ENCODE assay signal across 19 cellular contexts in genomic region chr9:133491656-133491925, GRCh38. TPM values are rescaled to one million over a fixed set of nuclear protein-coding genes. Genes with fewer than 3 reads are reported as not detected.
DNase-seq lines count a peak whose midpoint lies in the region; ATAC-seq and TF ChIP-seq lines count a peak whose summit lies in the region.
"Had no signal": no experiment of that assay in that cellular context is flagged by ENCODE, and none has a peak within 500 bp of the region (broad histone marks: within the 10 kb centered on the region; RNA-seq: fewer than 3 reads in every experiment).

No MANE protein-coding gene starts in this region.

- ATAC-seq in HG03196 (IDR thresholded peaks at IDR 0.05; ENCODE audit: unreplicated experiment) (no peak), GM18861 (IDR thresholded peaks at IDR 0.05; ENCODE audit: unreplicated experiment) (no peak)

- H3K27ac Mint-ChIP-seq in mesothelial cell of epicardium, result peak overlapping the region; percentile 43
- H3K27ac Mint-ChIP-seq: HFFc6 had no signal

- H3K4me3 ChIP-seq in Peyer's patch (no peak overlapping the region), ascending aorta (no peak overlapping the region), spleen (no peak overlapping the region), H7 (ENCODE audit: insufficient read depth, low read depth, low read length) (no peak overlapping the region)
- H3K4me3 ChIP-seq: MG63 had no signal

- H3K27me3 ChIP-seq in Peyer's patch (no peaks in the 10 kb centered on the region), ascending aorta (no peaks in the 10 kb centered on the region), spleen (replicated peaks in 1 of 7) (peaks cover 0 to 41% (median 0%) of the 10 kb centered on the region in 7 donors), H7 (ENCODE audit: control insufficient read depth, insufficient read depth, low read length) (no peaks in the 10 kb centered on the region)
- H3K27me3 ChIP-seq: MG63 had no signal

- intact Hi-C loops in ascending aorta (cut with DNase I) (no loop called here), spleen (cut with DNase I; ENCODE audit: low total_unique reads) (no loop called here)

- H3K4me1 ChIP-seq in Peyer's patch, result no peaks in the 10 kb centered on the region
- H3K4me1 ChIP-seq in ascending aorta, result peaks cover 10 to 15% of the 10 kb centered on the region in 2 donors
- H3K4me1 ChIP-seq in spleen, result peaks cover 0 to 37% (median 16%) of the 10 kb centered on the region in 6 donors

- DNase-seq in Peyer's patch (no peak), ascending aorta (ENCODE audit: low spot score in 2 of 2) (no peak), mesothelial cell of epicardium (ENCODE audit: low spot score in 2 of 2, unreplicated experiment in 2 of 2) (no peak), spleen (no peak), H7 (no peak)
- DNase-seq: C1 segment of cervical spinal cord, HFFc6, NCI-H1092, NCI-H146, NCI-H2081, NCI-H748 treated with DMSO at 0.1 percent for 48 hours had no signal

- TF ChIP-seq CTCF in Peyer's patch (IDR thresholded peaks at IDR 0.05), result no peak
- TF ChIP-seq CTCF in ascending aorta (IDR thresholded peaks at IDR 0.05), result no peak
- TF ChIP-seq CTCF in mesothelial cell of epicardium (IDR thresholded peaks at IDR 0.05; ENCODE audit: unreplicated experiment), result no peak
- TF ChIP-seq CTCF in spleen (IDR thresholded peaks at IDR 0.05 in 8 of 11, conservative IDR thresholded peaks at IDR 0.05 in 3 of 11), result no peak

- no peaks in the 10 kb centered on the region for H3K9me3 Mint-ChIP-seq in mesothelial cell of epicardium
- H3K9me3 Mint-ChIP-seq: HFFc6 had no signal

- H3K4me1 Mint-ChIP-seq in mesothelial cell of epicardium, result peaks cover 22% of the 10 kb centered on the region

- H3K27ac ChIP-seq in Peyer's patch, result peak overlapping the region; percentile 13 to 68 (median 28)
- peak overlapping the region; percentile 72 to 73 for H3K27ac ChIP-seq in ascending aorta
- peak overlapping the region in 5 of 8 donors; percentile 57 to 79 (median 77) for H3K27ac ChIP-seq in spleen

- H3K36me3 Mint-ChIP-seq in mesothelial cell of epicardium, result no peaks in the 10 kb centered on the region

- no peaks in the 10 kb centered on the region for H3K27me3 Mint-ChIP-seq in mesothelial cell of epicardium (ENCODE audit: low read depth)

- no peak overlapping the region for H3K4me3 Mint-ChIP-seq in mesothelial cell of epicardium
- H3K4me3 Mint-ChIP-seq: HFFc6 had no signal

- no peaks in the 10 kb centered on the region for H3K36me3 ChIP-seq in Peyer's patch
- no peaks in the 10 kb centered on the region for H3K36me3 ChIP-seq in ascending aorta
- no peaks in the 10 kb centered on the region for H3K36me3 ChIP-seq in spleen
- no peaks in the 10 kb centered on the region for H3K36me3 ChIP-seq in H7 (replicated peaks; ENCODE audit: control insufficient read depth, insufficient read depth, low read length)
- H3K36me3 ChIP-seq: MG63 had no signal

- 81 to 90% (median 87%) methylated on average over 5 to 8 of the region's 8 CpGs for WGBS in spleen, 5 donors

- TF ChIP-seq POLR2A in Peyer's patch (IDR thresholded peaks at IDR 0.05) (no peak), spleen (IDR thresholded peaks at IDR 0.05) (no peak)

- H3K9me3 ChIP-seq in Peyer's patch (no peaks in the 10 kb centered on the region), ascending aorta (no peaks in the 10 kb centered on the region), spleen (no peaks in the 10 kb centered on the region)
- H3K9me3 ChIP-seq: MG63 had no signal

RNA-seq across cellular contexts. Expression of gene SLC2A6, which starts 12.7 kb away (rescaled TPM):
- total RNA-seq in Peyer's patch (10 to 100 TPM in 1 of 4 donors, 1 to 10 TPM in 2, under 1 TPM in 1; 0.95 to 10.7 (median 2.2) TPM), ascending aorta (8.7 TPM), mesothelial cell of epicardium (8.2 to 9.0 TPM (median 8.2 TPM) in 3 replicates), spleen (10 to 100 TPM; 15.4 to 28.7 (median 20.9) TPM)
- 10 to 100 TPM; 15.4 to 35.0 (median 32.8) TPM for polyA plus RNA-seq in spleen
- 13.8 and 18.2 TPM in 2 replicates for total RNA-seq in H7 (2014; rRNA removed; shearing (Covaris generic))

RNA-seq across cellular contexts. Expression of gene CACFD1, which starts 31.8 kb away (rescaled TPM):
- total RNA-seq in Peyer's patch, result 10 to 100 TPM; 13.2 to 68.5 (median 54.4) TPM
- total RNA-seq in ascending aorta, result 24.8 TPM
- total RNA-seq in mesothelial cell of epicardium, result 35.4 to 44.5 TPM (median 40.2 TPM) in 3 replicates
- 10 to 100 TPM in 5 of 7 donors, 1 to 10 TPM in 2; 10.0 to 14.2 (median 12.6) TPM for total RNA-seq in spleen
- polyA plus RNA-seq in spleen, result 10 to 100 TPM in 1 of 3 donors, 1 to 10 TPM in 2; 4.7 to 12.7 (median 6.6) TPM
- 9.5 and 11.3 TPM in 2 replicates for total RNA-seq in H7 (2014; rRNA removed; shearing (Covaris generic))

RNA-seq across cellular contexts. Expression of gene MYMK, which starts 33.2 kb away (rescaled TPM):
- total RNA-seq in Peyer's patch (not detected), ascending aorta (not detected), mesothelial cell of epicardium (not detected in 3 replicates), spleen (not detected)
- not detected for polyA plus RNA-seq in spleen
- not detected in 2 replicates for total RNA-seq in H7 (2014; rRNA removed; shearing (Covaris generic))
- total RNA-seq: A673, H1, HFFc6, HT-29, NCI-H460 had no signal
- polyA plus RNA-seq: H1 had no signal

RNA-seq across cellular contexts. Expression of gene ADAMTSL2, which starts 42.9 kb away (rescaled TPM):
- 10 to 100 TPM in 1 of 4 donors, 1 to 10 TPM in 2, under 1 TPM in 1; 0.40 to 14.0 (median 1.8) TPM for total RNA-seq in Peyer's patch
- total RNA-seq in ascending aorta, result 3.4 TPM
- total RNA-seq in mesothelial cell of epicardium, result 6.2 to 7.0 TPM (median 6.5 TPM) in 3 replicates
- 10 to 100 TPM in 1 of 7 donors, 1 to 10 TPM in 6; 1.6 to 10.1 (median 4.1) TPM for total RNA-seq in spleen
- 10 to 100 TPM in 1 of 3 donors, 1 to 10 TPM in 2; 3.0 to 11.7 (median 4.5) TPM for polyA plus RNA-seq in spleen
- 0.42 and 0.70 TPM in 2 replicates for total RNA-seq in H7 (2014; rRNA removed; shearing (Covaris generic))
- total RNA-seq: G401, NCI-H460 had no signal
